In genomic region chr17:18235743-18236256, GRCh38 we compare ENCODE assay signal across 11 cellular contexts. TPM values are rescaled to one million over a fixed set of nuclear protein-coding genes. Genes with fewer than 3 reads are reported as not detected.
A peak's percentile ranks its signal among the peaks of the same experiment; 100 is the strongest.
DNase-seq lines count a peak whose midpoint lies in the region; ATAC-seq and TF ChIP-seq lines count a peak whose summit lies in the region.
"Had no signal": no experiment of that assay in that cellular context is flagged by ENCODE, and none has a peak within 500 bp of the region (broad histone marks: within the 10 kb centered on the region; RNA-seq: fewer than 3 reads in every experiment).

No MANE protein-coding gene starts in this region.

- no peak for TF ChIP-seq POLR2A in gastrocnemius medialis (IDR thresholded peaks at IDR 0.05)

- H3K9me3 ChIP-seq in gastrocnemius medialis: no peaks in the 10 kb centered on the region

- no peak for TF ChIP-seq CTCF in fibroblast of the aortic adventitia (IDR thresholded peaks at IDR 0.05; ENCODE audit: insufficient read depth, low read length)
- TF ChIP-seq CTCF in gastrocnemius medialis (IDR thresholded peaks at IDR 0.05 in 4 of 5, conservative IDR thresholded peaks at IDR 0.05 in 1 of 5): no peak

- no peaks in the 10 kb centered on the region for H3K4me1 ChIP-seq in gastrocnemius medialis

- peak overlapping the region; percentile 83 for H3K27ac Mint-ChIP-seq in activated CD4-positive, alpha-beta memory T cell treated with anti-CD3 and anti-CD28 coated beads for 36 hours
- H3K27ac Mint-ChIP-seq in activated CD4-positive, alpha-beta memory T cell treated with anti-CD3 and anti-CD28 coated beads, Interleukin-2, amount 10 ng/mL, durations not matched to agents 7 days and 5 days: no peak overlapping the region
- peak overlapping the region; percentile 88 for H3K27ac Mint-ChIP-seq in activated T-cell treated with anti-CD3 and anti-CD28 coated beads, Interleukin-2, amount 50 U/mL, for 72 hours
- H3K27ac Mint-ChIP-seq in stimulated activated naive CD8-positive, alpha-beta T cell treated with anti-CD3 and anti-CD28 coated beads, Interleukin-15, amount 100 ng/mL, for 72 hours: peak overlapping the region; percentile 61 to 74

- H3K36me3 ChIP-seq in gastrocnemius medialis: peaks cover 0 to 7% of the 10 kb centered on the region in 2 donors

- intact Hi-C loops in activated CD4-positive, alpha-beta memory T cell treated with anti-CD3 and anti-CD28 coated beads for 36 hours (cut with micrococcal nuclease): no loop called here
- intact Hi-C loops in gastrocnemius medialis (cut with DNase I; ENCODE audit: low total_unique reads): no loop called here

- peak; percentile 73 to 80 for ATAC-seq in activated T-cell treated with anti-CD3 and anti-CD28 coated beads, Interleukin-2, amount 50 U/mL, for 72 hours (replicated peaks in 1 of 2)
- peak; percentile 37 for ATAC-seq in stimulated activated naive CD8-positive, alpha-beta T cell treated with anti-CD3 and anti-CD28 coated beads, Interleukin-15, amount 100 ng/mL, for 72 hours
- ATAC-seq in gastrocnemius medialis: no peak

- H3K9me3 Mint-ChIP-seq in activated CD4-positive, alpha-beta memory T cell treated with anti-CD3 and anti-CD28 coated beads for 36 hours: no peaks in the 10 kb centered on the region
- H3K9me3 Mint-ChIP-seq in activated CD4-positive, alpha-beta memory T cell treated with anti-CD3 and anti-CD28 coated beads, Interleukin-2, amount 10 ng/mL, durations not matched to agents 7 days and 5 days: no peaks in the 10 kb centered on the region
- no peaks in the 10 kb centered on the region for H3K9me3 Mint-ChIP-seq in activated T-cell treated with anti-CD3 and anti-CD28 coated beads, Interleukin-2, amount 50 U/mL, for 72 hours
- no peaks in the 10 kb centered on the region for H3K9me3 Mint-ChIP-seq in stimulated activated naive CD8-positive, alpha-beta T cell treated with anti-CD3 and anti-CD28 coated beads, Interleukin-15, amount 100 ng/mL, for 72 hours

- POLR2A ChIA-PET in activated CD4-positive, alpha-beta memory T cell treated with anti-CD3 and anti-CD28 coated beads for 36 hours (lab: Charles Lee): interaction anchor here (0.9 kb wide), 1 partner anchor 12 kb away, joined by 3 read pairs; no protein-coding TSS in a partner anchor
- POLR2A ChIA-PET in activated CD4-positive, alpha-beta memory T cell treated with anti-CD3 and anti-CD28 coated beads, Interleukin-2, amount 10 ng/mL, durations not matched to agents 7 days and 5 days (lab: Charles Lee): interaction anchor here (1.1 kb wide), 1 partner anchor 9 kb away, joined by 4 read pairs; no protein-coding TSS in a partner anchor

- CTCF ChIA-PET in activated CD4-positive, alpha-beta memory T cell treated with anti-CD3 and anti-CD28 coated beads for 36 hours (lab: Charles Lee): interaction anchor here (0.6 to 1.3 kb wide), 5 partner anchors 12 to 79 kb away, joined by 3 to 6 read pairs (median 3); partner anchors contain the start of genes ALKBH5, SMCR8 and TOP3A
- CTCF ChIA-PET in activated CD4-positive, alpha-beta memory T cell treated with anti-CD3 and anti-CD28 coated beads, Interleukin-2, amount 10 ng/mL, durations not matched to agents 7 days and 5 days (lab: Charles Lee): no interaction called here

- peaks cover 7% of the 10 kb centered on the region for H3K36me3 Mint-ChIP-seq in activated CD4-positive, alpha-beta memory T cell treated with anti-CD3 and anti-CD28 coated beads for 36 hours
- H3K36me3 Mint-ChIP-seq in activated CD4-positive, alpha-beta memory T cell treated with anti-CD3 and anti-CD28 coated beads, Interleukin-2, amount 10 ng/mL, durations not matched to agents 7 days and 5 days (ENCODE audit: low read depth): peaks cover 16% of the 10 kb centered on the region
- no peaks in the 10 kb centered on the region for H3K36me3 Mint-ChIP-seq in activated T-cell treated with anti-CD3 and anti-CD28 coated beads, Interleukin-2, amount 50 U/mL, for 72 hours (ENCODE audit: insufficient read depth in 2 of 2)

- H3K27me3 Mint-ChIP-seq in activated CD4-positive, alpha-beta memory T cell treated with anti-CD3 and anti-CD28 coated beads for 36 hours: no peaks in the 10 kb centered on the region
- H3K27me3 Mint-ChIP-seq in activated CD4-positive, alpha-beta memory T cell treated with anti-CD3 and anti-CD28 coated beads, Interleukin-2, amount 10 ng/mL, durations not matched to agents 7 days and 5 days: no peaks in the 10 kb centered on the region
- H3K27me3 Mint-ChIP-seq in activated T-cell treated with anti-CD3 and anti-CD28 coated beads, Interleukin-2, amount 50 U/mL, for 72 hours (ENCODE audit: low read depth): no peaks in the 10 kb centered on the region
- no peaks in the 10 kb centered on the region for H3K27me3 Mint-ChIP-seq in stimulated activated naive CD8-positive, alpha-beta T cell treated with anti-CD3 and anti-CD28 coated beads, Interleukin-15, amount 100 ng/mL, for 72 hours

- H3K27ac ChIP-seq in gastrocnemius medialis: no peak overlapping the region

- no peaks in the 10 kb centered on the region for H3K27me3 ChIP-seq in gastrocnemius medialis

- H3K4me3 ChIP-seq in fibroblast of the aortic adventitia (ENCODE audit: low read depth, low read length) (no peak overlapping the region), gastrocnemius medialis (no peak overlapping the region)

- in situ Hi-C loops in gastrocnemius medialis (cut with MboI; ENCODE audit: low sequenced_read_pairs in 4 of 4): no loop called here

- H3K4me3 Mint-ChIP-seq in activated CD4-positive, alpha-beta memory T cell treated with anti-CD3 and anti-CD28 coated beads for 36 hours: no peak overlapping the region
- H3K4me3 Mint-ChIP-seq in activated CD4-positive, alpha-beta memory T cell treated with anti-CD3 and anti-CD28 coated beads, Interleukin-2, amount 10 ng/mL, durations not matched to agents 7 days and 5 days: no peak overlapping the region
- peak overlapping the region; percentile 37 to 49 for H3K4me3 Mint-ChIP-seq in activated T-cell treated with anti-CD3 and anti-CD28 coated beads, Interleukin-2, amount 50 U/mL, for 72 hours
- no peak overlapping the region for H3K4me3 Mint-ChIP-seq in stimulated activated naive CD8-positive, alpha-beta T cell treated with anti-CD3 and anti-CD28 coated beads, Interleukin-15, amount 100 ng/mL, for 72 hours

- H3K4me1 Mint-ChIP-seq in activated CD4-positive, alpha-beta memory T cell treated with anti-CD3 and anti-CD28 coated beads for 36 hours (ENCODE audit: low read depth): peaks cover 19% of the 10 kb centered on the region
- peaks cover 9% of the 10 kb centered on the region for H3K4me1 Mint-ChIP-seq in activated CD4-positive, alpha-beta memory T cell treated with anti-CD3 and anti-CD28 coated beads, Interleukin-2, amount 10 ng/mL, durations not matched to agents 7 days and 5 days
- H3K4me1 Mint-ChIP-seq in activated T-cell treated with anti-CD3 and anti-CD28 coated beads, Interleukin-2, amount 50 U/mL, for 72 hours (ENCODE audit: low read depth): peaks cover 18% of the 10 kb centered on the region
- H3K4me1 Mint-ChIP-seq in stimulated activated naive CD8-positive, alpha-beta T cell treated with anti-CD3 and anti-CD28 coated beads, Interleukin-15, amount 100 ng/mL, for 72 hours: peaks cover 21% of the 10 kb centered on the region

- DNase-seq in activated CD4-positive, alpha-beta memory T cell treated with anti-CD3 and anti-CD28 coated beads for 36 hours: peak; percentile 82
- no peak for DNase-seq in activated CD4-positive, alpha-beta memory T cell treated with anti-CD3 and anti-CD28 coated beads, Interleukin-2, amount 10 ng/mL, durations not matched to agents 7 days and 5 days
- peak; percentile 51 to 54 for DNase-seq in activated T-cell treated with anti-CD3 and anti-CD28 coated beads, Interleukin-2, amount 50 U/mL, for 72 hours
- peak; percentile 47 for DNase-seq in fibroblast of the aortic adventitia (ENCODE audit: low read depth)
- DNase-seq in stimulated activated naive CD8-positive, alpha-beta T cell treated with anti-CD3 and anti-CD28 coated beads, Interleukin-15, amount 100 ng/mL, for 72 hours: no peak
- DNase-seq in gastrocnemius medialis: no peak
- DNase-seq in NCI-H748 (lab: John Stamatoyannopoulos, UW; ENCODE audit: unreplicated experiment): no peak
- DNase-seq in AG08396 (ENCODE audit: low spot score): no peak
- DNase-seq: activated gamma-delta T cell, NCI-H1048, trophoblast cell had no signal

RNA-seq across cellular contexts. Expression of gene LLGL1, which starts 10.4 kb away (rescaled TPM):
- 10 to 100 TPM; 27.3 to 27.5 TPM for total RNA-seq in activated CD4-positive, alpha-beta memory T cell treated with anti-CD3 and anti-CD28 coated beads for 36 hours
- 10 to 100 TPM; 22.8 to 22.9 TPM for total RNA-seq in activated CD4-positive, alpha-beta memory T cell treated with anti-CD3 and anti-CD28 coated beads, Interleukin-2, amount 10 ng/mL, durations not matched to agents 7 days and 5 days
- 10 to 100 TPM; 18.5 to 18.6 TPM for total RNA-seq in activated T-cell treated with anti-CD3 and anti-CD28 coated beads, Interleukin-2, amount 50 U/mL, for 72 hours
- 23.3 and 40.7 TPM in 2 replicates for total RNA-seq in fibroblast of the aortic adventitia (ENCODE audit: low replicate concordance)
- total RNA-seq in gastrocnemius medialis: 10 to 100 TPM in 3 of 4 donors, 1 to 10 TPM in 1; 9.7 to 21.0 (median 15.7) TPM

RNA-seq across cellular contexts. Expression of gene FLII, which starts 22.7 kb away (rescaled TPM):
- 100 to 1,000 TPM; 357 to 359 TPM for total RNA-seq in activated CD4-positive, alpha-beta memory T cell treated with anti-CD3 and anti-CD28 coated beads for 36 hours
- 100 to 1,000 TPM; 336 TPM for total RNA-seq in activated CD4-positive, alpha-beta memory T cell treated with anti-CD3 and anti-CD28 coated beads, Interleukin-2, amount 10 ng/mL, durations not matched to agents 7 days and 5 days
- 100 to 1,000 TPM; 318 to 373 TPM for total RNA-seq in activated T-cell treated with anti-CD3 and anti-CD28 coated beads, Interleukin-2, amount 50 U/mL, for 72 hours
- total RNA-seq in fibroblast of the aortic adventitia (ENCODE audit: low replicate concordance): 214 and 305 TPM in 2 replicates
- 100 to 1,000 TPM; 600 to 752 (median 681) TPM for total RNA-seq in gastrocnemius medialis

RNA-seq across cellular contexts. Expression of gene MIEF2, which starts 24.7 kb away (rescaled TPM):
- total RNA-seq in activated CD4-positive, alpha-beta memory T cell treated with anti-CD3 and anti-CD28 coated beads for 36 hours: 1 to 10 TPM; 6.5 to 6.8 TPM
- total RNA-seq in activated CD4-positive, alpha-beta memory T cell treated with anti-CD3 and anti-CD28 coated beads, Interleukin-2, amount 10 ng/mL, durations not matched to agents 7 days and 5 days: 10 to 100 TPM in 1 of 2 experiments, 1 to 10 TPM in 1; 9.2 to 10.9 TPM
- 1 to 10 TPM; 7.8 to 9.4 TPM for total RNA-seq in activated T-cell treated with anti-CD3 and anti-CD28 coated beads, Interleukin-2, amount 50 U/mL, for 72 hours
- total RNA-seq in fibroblast of the aortic adventitia (ENCODE audit: low replicate concordance): 13.2 and 27.6 TPM in 2 replicates
- 10 to 100 TPM; 19.3 to 45.2 (median 34.3) TPM for total RNA-seq in gastrocnemius medialis

RNA-seq across cellular contexts. Expression of gene ALKBH5, which starts 52.2 kb away (rescaled TPM):
- 100 to 1,000 TPM; 122 to 127 TPM for total RNA-seq in activated CD4-positive, alpha-beta memory T cell treated with anti-CD3 and anti-CD28 coated beads for 36 hours
- total RNA-seq in activated CD4-positive, alpha-beta memory T cell treated with anti-CD3 and anti-CD28 coated beads, Interleukin-2, amount 10 ng/mL, durations not matched to agents 7 days and 5 days: 100 to 1,000 TPM; 118 to 125 TPM
- total RNA-seq in activated T-cell treated with anti-CD3 and anti-CD28 coated beads, Interleukin-2, amount 50 U/mL, for 72 hours: 100 to 1,000 TPM; 125 to 133 TPM
- total RNA-seq in fibroblast of the aortic adventitia (ENCODE audit: low replicate concordance): 73.3 and 108 TPM in 2 replicates
- total RNA-seq in gastrocnemius medialis: 100 to 1,000 TPM; 188 to 271 (median 224) TPM

Comparison
In these comparisons a context has a peak if more than half of its experiments do, and no peak if none do; other contexts are left out.
1. DNase-seq: peak in activated CD4-positive, alpha-beta memory T cell treated with anti-CD3 and anti-CD28 coated beads for 36 hours (single experiment), activated T-cell treated with anti-CD3 and anti-CD28 coated beads, Interleukin-2, amount 50 U/mL, for 72 hours (2 of 2) and fibroblast of the aortic adventitia (single experiment); none in activated CD4-positive, alpha-beta memory T cell treated with anti-CD3 and anti-CD28 coated beads, Interleukin-2, amount 10 ng/mL, durations not matched to agents 7 days and 5 days (single experiment), stimulated activated naive CD8-positive, alpha-beta T cell treated with anti-CD3 and anti-CD28 coated beads, Interleukin-15, amount 100 ng/mL, for 72 hours (0 of 2), gastrocnemius medialis (0 of 2), NCI-H748 (single experiment) and AG08396 (single experiment).
2. H3K4me3 Mint-ChIP-seq: peak in activated T-cell treated with anti-CD3 and anti-CD28 coated beads, Interleukin-2, amount 50 U/mL, for 72 hours (2 of 2); none in activated CD4-positive, alpha-beta memory T cell treated with anti-CD3 and anti-CD28 coated beads for 36 hours (single experiment), activated CD4-positive, alpha-beta memory T cell treated with anti-CD3 and anti-CD28 coated beads, Interleukin-2, amount 10 ng/mL, durations not matched to agents 7 days and 5 days (single experiment) and stimulated activated naive CD8-positive, alpha-beta T cell treated with anti-CD3 and anti-CD28 coated beads, Interleukin-15, amount 100 ng/mL, for 72 hours (0 of 2).
3. ATAC-seq: peak in activated T-cell treated with anti-CD3 and anti-CD28 coated beads, Interleukin-2, amount 50 U/mL, for 72 hours (2 of 2) and stimulated activated naive CD8-positive, alpha-beta T cell treated with anti-CD3 and anti-CD28 coated beads, Interleukin-15, amount 100 ng/mL, for 72 hours (single experiment); none in gastrocnemius medialis (0 of 2).